In genomic region chr20:58822175-58822574, GRCh38 we compare ENCODE assay signal across 1 cellular context.
TF ChIP-seq lines count a peak whose summit lies in the region.

No MANE protein-coding gene starts in this region.

TF ChIP-seq in GM23338, 12 proteins besides CTCF, POLR2A, EP300 and RAD21 (continued from another document):
- no peak for TF ChIP-seq REST (IDR thresholded peaks at IDR 0.05; ENCODE audit: unreplicated experiment)
- TF ChIP-seq CREB1 (CRISPR knock-in tag; IDR thresholded peaks at IDR 0.05; ENCODE audit: low read depth) = no peak
- TF ChIP-seq ZNF462 (CRISPR knock-in tag; IDR thresholded peaks at IDR 0.05) = no peak
- no peak for TF ChIP-seq ETS1 (IDR thresholded peaks at IDR 0.05)
- TF ChIP-seq JUNB (IDR thresholded peaks at IDR 0.05; ENCODE audit: unreplicated experiment) = no peak
- no peak for TF ChIP-seq ZNF331 (CRISPR knock-in tag; IDR thresholded peaks at IDR 0.05; ENCODE audit: low read depth)
